Comparison of ENCODE assay signal across 8 cellular contexts in the genomic region with DNA sequence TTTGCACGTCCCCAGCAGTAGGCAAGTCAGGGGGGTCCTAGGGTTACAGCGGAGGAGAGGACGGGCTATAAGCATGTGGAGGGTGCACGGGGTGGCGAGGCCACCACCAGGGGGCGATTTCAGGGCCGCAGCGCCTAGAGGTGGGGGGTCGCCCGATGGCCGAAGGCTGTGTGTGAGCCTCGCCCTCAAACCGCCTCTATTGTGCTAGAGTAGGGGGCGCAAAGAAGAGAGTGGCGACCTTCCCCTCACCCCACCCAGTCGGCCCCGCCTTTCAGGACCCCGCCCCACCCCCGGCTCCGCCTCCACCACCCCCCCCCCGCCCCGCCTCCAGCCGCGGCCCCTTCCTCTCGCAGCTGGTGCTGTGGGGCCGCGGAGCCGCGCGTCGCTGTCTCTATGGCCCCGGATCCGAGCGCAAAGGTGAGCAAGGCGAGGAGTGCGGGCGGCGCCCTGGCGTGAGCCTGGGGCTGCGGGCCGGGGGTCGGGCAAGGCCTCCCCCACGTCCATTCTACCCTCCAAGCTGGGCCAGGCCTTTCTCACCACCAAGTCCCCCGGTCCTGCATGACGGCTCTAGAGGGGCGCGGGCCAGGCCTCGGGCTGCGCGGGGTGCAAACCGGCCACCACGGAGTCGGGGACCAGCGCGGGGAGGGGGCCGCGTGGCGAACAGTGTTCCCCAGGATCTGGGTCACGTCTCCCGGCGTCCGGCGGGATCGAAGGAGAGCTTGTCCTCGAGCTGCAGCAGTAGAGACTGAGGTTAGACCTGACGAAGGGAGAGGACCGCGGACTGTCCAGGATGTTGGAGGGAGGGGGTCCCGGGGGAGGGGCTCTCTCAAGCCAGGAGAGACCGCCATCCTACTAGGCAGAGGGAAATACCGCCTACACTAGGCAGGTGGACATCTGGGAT. TPM values are rescaled to one million over a fixed set of nuclear protein-coding genes. Genes with fewer than 3 reads are reported as not detected.
DNase-seq lines count a peak whose midpoint lies in the region; ATAC-seq, FAIRE-seq and TF ChIP-seq lines count a peak whose summit lies in the region.

A gene with protein sequence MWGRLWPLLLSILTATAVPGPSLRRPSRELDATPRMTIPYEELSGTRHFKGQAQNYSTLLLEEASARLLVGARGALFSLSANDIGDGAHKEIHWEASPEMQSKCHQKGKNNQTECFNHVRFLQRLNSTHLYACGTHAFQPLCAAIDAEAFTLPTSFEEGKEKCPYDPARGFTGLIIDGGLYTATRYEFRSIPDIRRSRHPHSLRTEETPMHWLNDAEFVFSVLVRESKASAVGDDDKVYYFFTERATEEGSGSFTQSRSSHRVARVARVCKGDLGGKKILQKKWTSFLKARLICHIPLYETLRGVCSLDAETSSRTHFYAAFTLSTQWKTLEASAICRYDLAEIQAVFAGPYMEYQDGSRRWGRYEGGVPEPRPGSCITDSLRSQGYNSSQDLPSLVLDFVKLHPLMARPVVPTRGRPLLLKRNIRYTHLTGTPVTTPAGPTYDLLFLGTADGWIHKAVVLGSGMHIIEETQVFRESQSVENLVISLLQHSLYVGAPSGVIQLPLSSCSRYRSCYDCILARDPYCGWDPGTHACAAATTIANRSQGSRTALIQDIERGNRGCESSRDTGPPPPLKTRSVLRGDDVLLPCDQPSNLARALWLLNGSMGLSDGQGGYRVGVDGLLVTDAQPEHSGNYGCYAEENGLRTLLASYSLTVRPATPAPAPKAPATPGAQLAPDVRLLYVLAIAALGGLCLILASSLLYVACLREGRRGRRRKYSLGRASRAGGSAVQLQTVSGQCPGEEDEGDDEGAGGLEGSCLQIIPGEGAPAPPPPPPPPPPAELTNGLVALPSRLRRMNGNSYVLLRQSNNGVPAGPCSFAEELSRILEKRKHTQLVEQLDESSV (plus strand): TSS at position 330 of the 901 bp plus-strand sequence. CDS start 3,409 bp downstream, outside the sequence.

- peak within 1 kb of the TSS; percentile 77 for H3K4me3 ChIP-seq in mucosa of descending colon
- H3K4me3 ChIP-seq in suprapubic skin, result peak within 1 kb of the TSS; percentile 63

- no peak for FAIRE-seq in H54 (lab: Jason Lieb, UNC)

- no peaks in the 10 kb centered on the region for H3K9me3 ChIP-seq in mucosa of descending colon
- H3K9me3 ChIP-seq in suprapubic skin, result no peaks in the 10 kb centered on the region

- intact Hi-C loops in activated CD4-positive, alpha-beta memory T cell treated with anti-CD3 and anti-CD28 coated beads for 36 hours (cut with micrococcal nuclease), result loop anchor here (5.0 kb wide), 1 partner anchor 43 kb away; no protein-coding TSS in a partner anchor
- intact Hi-C loops in mucosa of descending colon (cut with DNase I, micrococcal nuclease), result no loop called here

- TF ChIP-seq CTCF in endothelial cell (IDR thresholded peaks at IDR 0.05; ENCODE audit: unreplicated experiment) (peak; percentile 79), mucosa of descending colon (IDR thresholded peaks at IDR 0.05) (peak; percentile 56), suprapubic skin (IDR thresholded peaks at IDR 0.05) (peak; percentile 37 to 74)

- peak; percentile 15 to 28 for DNase-seq in NOMO-1 (lab: John Stamatoyannopoulos, UW; ENCODE audit: unreplicated experiment in 2 of 2)
- no peak for DNase-seq in NOMO-1 treated with dmso at 0.1 percent for 144 hours (lab: John Stamatoyannopoulos, UW; ENCODE audit: unreplicated experiment)
- DNase-seq in LHCN-M2 (ENCODE audit: low read depth), result peak; percentile 35
- peak; percentile 43 for DNase-seq in activated CD4-positive, alpha-beta memory T cell treated with anti-CD3 and anti-CD28 coated beads for 36 hours
- DNase-seq in endothelial cell (ENCODE audit: low spot score), result peak; percentile 69
- DNase-seq in mucosa of descending colon, result peak; percentile 65 to 81 (median 74)
- peak in 1 of 2 donors; percentile 71 for DNase-seq in suprapubic skin (ENCODE audit: low spot score in 2 of 2)
- DNase-seq in H54 (ENCODE audit: insufficient read length, low spot score), result no peak

- H3K4me3 Mint-ChIP-seq in activated CD4-positive, alpha-beta memory T cell treated with anti-CD3 and anti-CD28 coated beads for 36 hours, result peak within 1 kb of the TSS; percentile 36
- peak within 1 kb of the TSS; percentile 78 for H3K4me3 Mint-ChIP-seq in endothelial cell (ENCODE audit: unreplicated experiment)

- H3K27ac Mint-ChIP-seq in activated CD4-positive, alpha-beta memory T cell treated with anti-CD3 and anti-CD28 coated beads for 36 hours, result no peak within 1 kb of the TSS
- peak within 1 kb of the TSS; percentile 59 for H3K27ac Mint-ChIP-seq in endothelial cell (ENCODE audit: unreplicated experiment)

- peaks cover 8% of the 10 kb centered on the region for H3K4me1 Mint-ChIP-seq in activated CD4-positive, alpha-beta memory T cell treated with anti-CD3 and anti-CD28 coated beads for 36 hours (ENCODE audit: low read depth)
- H3K4me1 Mint-ChIP-seq in endothelial cell (ENCODE audit: unreplicated experiment), result peaks cover 14% of the 10 kb centered on the region

- POLR2A ChIA-PET in activated CD4-positive, alpha-beta memory T cell treated with anti-CD3 and anti-CD28 coated beads for 36 hours (lab: Charles Lee), result no interaction called here

- TF ChIP-seq EP300 in suprapubic skin (IDR thresholded peaks at IDR 0.05), result no peak

- H3K4me1 ChIP-seq in mucosa of descending colon (ENCODE audit: low read depth) (peaks cover 27% of the 10 kb centered on the region), suprapubic skin (peaks cover 14% of the 10 kb centered on the region)

- H3K27me3 Mint-ChIP-seq in activated CD4-positive, alpha-beta memory T cell treated with anti-CD3 and anti-CD28 coated beads for 36 hours, result no peaks in the 10 kb centered on the region
- H3K27me3 Mint-ChIP-seq in endothelial cell (ENCODE audit: unreplicated experiment), result peaks cover 14% of the 10 kb centered on the region

- 9% methylated on average over 9 of the region's 71 CpGs for WGBS in suprapubic skin

- no peaks in the 10 kb centered on the region for H3K27me3 ChIP-seq in suprapubic skin

- TF ChIP-seq POLR2A in suprapubic skin (IDR thresholded peaks at IDR 0.05), result no peak
- no peak for TF ChIP-seq POLR2A in H54 (IDR thresholded peaks at IDR 0.05; ENCODE audit: low read depth, low read length)

- H3K36me3 ChIP-seq in mucosa of descending colon (ENCODE audit: low read depth) (no peaks in the 10 kb centered on the region), suprapubic skin (peaks cover 16% of the 10 kb centered on the region)

- CTCF ChIA-PET in activated CD4-positive, alpha-beta memory T cell treated with anti-CD3 and anti-CD28 coated beads for 36 hours (lab: Charles Lee), result interaction anchor here (1.0 to 6.5 kb wide), 3 partner anchors 11 to 46 kb away, joined by 3 to 35 read pairs (median 4); no protein-coding TSS in a partner anchor

- ATAC-seq in mucosa of descending colon, result peak; percentile 52

- no peak within 1 kb of the TSS for H3K27ac ChIP-seq in suprapubic skin

- no peaks in the 10 kb centered on the region for H3K9me3 Mint-ChIP-seq in activated CD4-positive, alpha-beta memory T cell treated with anti-CD3 and anti-CD28 coated beads for 36 hours
- no peaks in the 10 kb centered on the region for H3K9me3 Mint-ChIP-seq in endothelial cell (ENCODE audit: unreplicated experiment)

- H3K36me3 Mint-ChIP-seq in activated CD4-positive, alpha-beta memory T cell treated with anti-CD3 and anti-CD28 coated beads for 36 hours, result no peaks in the 10 kb centered on the region
- no peaks in the 10 kb centered on the region for H3K36me3 Mint-ChIP-seq in endothelial cell (ENCODE audit: low read depth, unreplicated experiment)

RNA-seq across cellular contexts. Expression of the gene that starts here (rescaled TPM):
- 0.46 and 0.64 TPM in 2 replicates for total RNA-seq in LHCN-M2 (2014; rRNA removed)
- 2.1 TPM for polyA plus RNA-seq in LHCN-M2 (2012)
- total RNA-seq in activated CD4-positive, alpha-beta memory T cell treated with anti-CD3 and anti-CD28 coated beads for 36 hours, result under 1 TPM; 0.58 to 0.74 TPM
- total RNA-seq in endothelial cell (ENCODE audit: unreplicated experiment), result 8.0 TPM
- total RNA-seq in mucosa of descending colon, result 100 to 1,000 TPM in 1 of 3 donors, 10 to 100 TPM in 2; 68.5 to 176 (median 91.9) TPM
- 10 to 100 TPM; 19.2 to 36.3 (median 30.1) TPM for total RNA-seq in suprapubic skin

Comparison
In these comparisons a context has a peak if more than half of its experiments do, and no peak if none do; other contexts are left out.
1. DNase-seq: peak in NOMO-1 (2 of 2), LHCN-M2 (single experiment), endothelial cell (single experiment) and mucosa of descending colon (3 of 3); none in NOMO-1 treated with dmso at 0.1 percent for 144 hours (single experiment) and H54 (single experiment).
2. Peak in DNase-seq in activated CD4-positive, alpha-beta memory T cell treated with anti-CD3 and anti-CD28 coated beads for 36 hours; RNA of the gene not detected or under 1 TPM.
3. Peak in every context shown above with its lines, with median percentiles within 50 percentile points of each other: CTCF ChIP-seq.